In genomic region chrX:150982235-150982785, GRCh38 we compare ENCODE assay signal across 1 cellular context.
TF ChIP-seq lines count a peak whose summit lies in the region.

No MANE protein-coding gene starts in this region.

TF ChIP-seq in GM23338, 12 proteins besides CTCF, POLR2A, EP300 and RAD21 (continued from another document):
- TF ChIP-seq REST (IDR thresholded peaks at IDR 0.05; ENCODE audit: unreplicated experiment) (no peak), STAT1 (IDR thresholded peaks at IDR 0.05; ENCODE audit: unreplicated experiment) (no peak), EZH2phosphoT487 (IDR thresholded peaks at IDR 0.05; ENCODE audit: unreplicated experiment) (no peak)
